ENCODE assay signal across 14 cellular contexts in genomic region chr1:71350805-71351204, GRCh38.
"Had no signal": no experiment of that assay in that cellular context is flagged by ENCODE, and none has a peak within 500 bp of the region (broad histone marks: within the 10 kb centered on the region; RNA-seq: fewer than 3 reads in every experiment).

No MANE protein-coding gene starts in this region.

- H3K27me3 ChIP-seq: ovary, testis had no signal

- H3K4me1 ChIP-seq: testis had no signal

- H3K4me3 Mint-ChIP-seq: activated B cell treated with CpG ODN at 0.5 μM for 24 hours; activated CD4-positive, alpha-beta T cell treated with anti-CD3 and anti-CD28 coated beads, Interleukin-2, amount 10 ng/mL, durations not matched to agents 24 days and 14 days; activated naive CD4-positive, alpha-beta T cell treated with anti-CD3 and anti-CD28 coated beads for 36 hours; activated T-helper 17 cell treated with anti-CD3 and anti-CD28 coated beads, Interleukin-2, amount 50 U/mL, for 72 hours; brain; neural crest cell; stimulated activated naive CD8-positive, alpha-beta T cell treated with anti-CD3 and anti-CD28 coated beads, Interleukin-15, amount 100 ng/mL, for 72 hours; T-helper 1 cell treated with Interleukin-12 subunit alpha and Interleukin-12 subunit beta and Interleukin-4 antibody, amounts not matched to agents 30 μg/mL and 1 μg/mL, for 36 hours had no signal

- H3K27me3 Mint-ChIP-seq: activated B cell treated with CpG ODN at 0.5 μM for 24 hours; activated CD4-positive, alpha-beta T cell treated with anti-CD3 and anti-CD28 coated beads, Interleukin-2, amount 10 ng/mL, durations not matched to agents 24 days and 14 days; activated T-helper 17 cell treated with anti-CD3 and anti-CD28 coated beads, Interleukin-2, amount 50 U/mL, for 72 hours; brain; stimulated activated naive CD8-positive, alpha-beta T cell treated with anti-CD3 and anti-CD28 coated beads, Interleukin-15, amount 100 ng/mL, for 72 hours had no signal

- H3K36me3 Mint-ChIP-seq: brain had no signal

- H3K4me1 Mint-ChIP-seq: activated B cell treated with CpG ODN at 0.5 μM for 24 hours; activated CD4-positive, alpha-beta T cell treated with anti-CD3 and anti-CD28 coated beads, Interleukin-2, amount 10 ng/mL, durations not matched to agents 24 days and 14 days; activated T-helper 17 cell treated with anti-CD3 and anti-CD28 coated beads, Interleukin-2, amount 50 U/mL, for 72 hours; brain; neural crest cell; stimulated activated naive CD8-positive, alpha-beta T cell treated with anti-CD3 and anti-CD28 coated beads, Interleukin-15, amount 100 ng/mL, for 72 hours had no signal

- H3K9me3 ChIP-seq: ovary, testis had no signal

- H3K27ac Mint-ChIP-seq: activated B cell treated with CpG ODN at 0.5 μM for 24 hours; activated CD4-positive, alpha-beta T cell treated with anti-CD3 and anti-CD28 coated beads, Interleukin-2, amount 10 ng/mL, durations not matched to agents 24 days and 14 days; activated naive CD4-positive, alpha-beta T cell treated with anti-CD3 and anti-CD28 coated beads for 36 hours; activated T-helper 17 cell treated with anti-CD3 and anti-CD28 coated beads, Interleukin-2, amount 50 U/mL, for 72 hours; stimulated activated naive CD8-positive, alpha-beta T cell treated with anti-CD3 and anti-CD28 coated beads, Interleukin-15, amount 100 ng/mL, for 72 hours; T-helper 1 cell treated with Interleukin-12 subunit alpha and Interleukin-12 subunit beta and Interleukin-4 antibody, amounts not matched to agents 30 μg/mL and 1 μg/mL, for 36 hours had no signal

- H3K9me3 Mint-ChIP-seq: activated naive CD4-positive, alpha-beta T cell treated with anti-CD3 and anti-CD28 coated beads for 36 hours; T-helper 1 cell treated with Interleukin-12 subunit alpha and Interleukin-12 subunit beta and Interleukin-4 antibody, amounts not matched to agents 30 μg/mL and 1 μg/mL, for 36 hours had no signal

- H3K4me3 ChIP-seq: ovary, testis had no signal

- H3K36me3 ChIP-seq: ovary had no signal

- DNase-seq: activated B cell treated with CpG ODN at 0.5 μM for 24 hours; activated CD4-positive, alpha-beta T cell treated with anti-CD3 and anti-CD28 coated beads, Interleukin-2, amount 10 ng/mL, durations not matched to agents 24 days and 14 days; activated naive CD4-positive, alpha-beta T cell treated with anti-CD3 and anti-CD28 coated beads for 36 hours; activated T-cell treated with anti-CD3 and anti-CD28 coated beads for 4 hours; cerebellar nuclear complex; hippocampal formation; ovary; stimulated activated CD4-positive, alpha-beta T cell treated with anti-CD3 and anti-CD28 coated beads, Interleukin-4, amount 100 ng/mL, for 4 hours; stimulated activated naive CD8-positive, alpha-beta T cell treated with anti-CD3 and anti-CD28 coated beads, Interleukin-15, amount 100 ng/mL, for 72 hours; testis had no signal

- H3K27ac ChIP-seq: ovary, testis had no signal
